Comparison of ENCODE assay signal across 30 cellular contexts in genomic region chr3:131704084-131704483, GRCh38.
"Had no signal": no experiment of that assay in that cellular context is flagged by ENCODE, and none has a peak within 500 bp of the region (broad histone marks: within the 10 kb centered on the region; RNA-seq: fewer than 3 reads in every experiment).

No MANE protein-coding gene starts in this region.

- H3K9me3 ChIP-seq: body of pancreas, esophagus squamous epithelium, psoas muscle, sigmoid colon, thoracic aorta, uterus had no signal

- FAIRE-seq: colon, islet of Langerhans, small intestine had no signal

- ATAC-seq: activated CD8-positive, alpha-beta memory T cell treated with anti-CD3 and anti-CD28 coated beads, Interleukin-2, amount 10 ng/mL, durations not matched to agents 7 days and 5 days; activated CD8-positive, alpha-beta T cell treated with anti-CD3 and anti-CD28 coated beads for 36 hours; activated naive CD8-positive, alpha-beta T cell treated with anti-CD3 and anti-CD28 coated beads, Interleukin-2, amount 50 U/mL, for 24 hours; body of pancreas; left cardiac atrium; left ventricle myocardium superior; naive thymus-derived CD4-positive, alpha-beta T cell; psoas muscle; stimulated activated effector memory CD8-positive, alpha-beta T cell treated with anti-CD3 and anti-CD28 coated beads, Interleukin-12 subunit alpha, Interleukin-12 subunit beta, amount 100 ng/mL, for 72 hours had no signal

- DNase-seq: activated CD4-positive, alpha-beta T cell treated with anti-CD3 and anti-CD28 coated beads for 1 hour; activated CD4-positive, alpha-beta T cell treated with anti-CD3 and anti-CD28 coated beads, Interleukin-2, amount 50 U/mL, for 1 hour; activated CD8-positive, alpha-beta memory T cell treated with anti-CD3 and anti-CD28 coated beads, Interleukin-2, amount 10 ng/mL, durations not matched to agents 7 days and 5 days; activated CD8-positive, alpha-beta T cell treated with anti-CD3 and anti-CD28 coated beads for 36 hours; activated naive CD8-positive, alpha-beta T cell treated with anti-CD3 and anti-CD28 coated beads, Interleukin-2, amount 50 U/mL, for 24 hours; activated T-cell treated with anti-CD3 and anti-CD28 coated beads, Interleukin-2, amount 50 U/mL, for 48 hours; amygdala; body of pancreas; dermis blood vessel endothelial cell; effector CD4-positive, alpha-beta T cell; esophagus squamous epithelium; foreskin melanocyte; left cardiac atrium; left ventricle myocardium superior; mammary epithelial cell; naive thymus-derived CD4-positive, alpha-beta T cell; occipital lobe; psoas muscle; sigmoid colon; small intestine; stimulated activated CD4-positive, alpha-beta T cell treated with anti-CD3 and anti-CD28 coated beads, Interleukin-4, amount 100 ng/mL, for 24 hours; T1000; trophoblast cell; uterus had no signal

- H3K36me3 ChIP-seq: esophagus squamous epithelium, sigmoid colon, thoracic aorta, uterus had no signal

- H3K4me3 ChIP-seq: body of pancreas, esophagus squamous epithelium, psoas muscle, sigmoid colon, thoracic aorta, uterus had no signal

- H3K27ac ChIP-seq: body of pancreas, epithelial cell of prostate, esophagus squamous epithelium, parathyroid adenoma, psoas muscle, sigmoid colon, thoracic aorta, uterus had no signal

- H3K27me3 ChIP-seq: body of pancreas, esophagus squamous epithelium, sigmoid colon, uterus had no signal

- H3K4me1 ChIP-seq: body of pancreas, esophagus squamous epithelium, psoas muscle, sigmoid colon, uterus had no signal
